16 cellular contexts compared by ENCODE assay signal in the genomic region with DNA sequence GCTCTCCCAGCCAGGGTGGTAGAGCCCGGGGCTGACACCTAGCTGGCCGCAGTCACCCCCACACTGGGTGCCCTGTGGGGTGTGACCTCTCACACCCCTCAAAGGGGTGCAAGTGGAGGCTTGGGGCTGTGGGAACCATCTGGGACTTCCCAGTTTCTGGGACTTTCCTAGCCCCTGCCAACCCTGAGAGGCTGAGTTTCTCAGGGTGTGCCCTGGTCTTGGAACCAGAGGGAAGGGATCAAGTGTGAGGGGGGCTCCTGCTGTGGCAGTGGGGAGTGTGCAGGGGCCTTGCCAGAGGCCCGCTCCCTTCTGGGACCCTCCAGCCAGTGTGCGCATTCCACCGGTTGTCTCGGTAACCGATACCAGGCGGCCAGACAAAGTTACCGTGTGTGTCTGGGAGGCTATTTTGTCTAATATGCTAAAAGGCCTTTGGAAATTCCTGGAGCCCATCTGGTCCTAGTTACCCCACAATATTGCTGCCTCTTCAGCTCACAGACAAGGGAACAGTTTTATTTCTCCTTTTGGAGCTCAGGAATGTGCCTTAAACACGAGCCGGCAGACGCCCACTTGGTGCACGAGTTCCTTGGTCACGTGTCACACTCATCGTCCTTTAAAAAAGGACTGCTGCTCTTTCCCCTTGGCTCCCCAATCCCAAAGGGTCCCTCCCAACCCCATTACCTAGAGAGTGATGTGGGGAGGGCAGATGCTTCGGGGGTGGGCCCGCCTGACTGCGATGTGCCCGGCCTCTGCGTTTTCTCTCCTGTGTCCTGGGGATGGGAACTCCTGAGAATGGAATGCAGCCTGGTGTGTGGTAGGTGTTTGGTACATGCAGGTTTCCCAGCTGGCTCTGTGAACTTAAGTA. TPM values are rescaled to one million over a fixed set of nuclear protein-coding genes. Genes with fewer than 3 reads are reported as not detected.
DNase-seq lines count a peak whose midpoint lies in the region; ATAC-seq, FAIRE-seq and TF ChIP-seq lines count a peak whose summit lies in the region.
"Had no signal": no experiment of that assay in that cellular context is flagged by ENCODE, and none has a peak within 500 bp of the region (broad histone marks: within the 10 kb centered on the region; RNA-seq: fewer than 3 reads in every experiment).

No MANE protein-coding gene starts in this region.

- no peaks in the 10 kb centered on the region for H3K79me2 ChIP-seq in HepG2 (ENCODE audit: insufficient read depth, low read length)

- TF ChIP-seq POLR2A in HepG2 (IDR thresholded peaks at IDR 0.05; ENCODE audit: insufficient read depth in 1 of 2, low read depth in 2 of 2, low read length in 2 of 2) (no peak), suprapubic skin (IDR thresholded peaks at IDR 0.05) (no peak)

- FAIRE-seq in HepG2 (lab: Jason Lieb, UNC), result no peak

- H3K27ac ChIP-seq in HepG2 (ENCODE audit: extremely low read length, insufficient read depth, low read length), result no peak overlapping the region
- peak overlapping the region; percentile 82 for H3K27ac ChIP-seq in suprapubic skin

- H4K20me1 ChIP-seq in HepG2 (ENCODE audit: insufficient read depth, low read length), result no peaks in the 10 kb centered on the region

- ATAC-seq in HepG2 (no peak), GM21367 (IDR thresholded peaks at IDR 0.05; ENCODE audit: unreplicated experiment) (no peak)
- no peak for ATAC-seq in activated T-helper 17 cell treated with anti-CD3 and anti-CD28 coated beads, Interleukin-2, amount 50 U/mL, for 72 hours (replicated peaks)
- ATAC-seq: left colon; stimulated activated naive CD8-positive, alpha-beta T cell treated with anti-CD3 and anti-CD28 coated beads, Interleukin-15, Interleukin-2, amounts not matched to agents 100 U/mL and 50 U/mL, for 24 hours had no signal

- no peak overlapping the region for H3K4me3 Mint-ChIP-seq in activated T-helper 17 cell treated with anti-CD3 and anti-CD28 coated beads, Interleukin-2, amount 50 U/mL, for 72 hours
- H3K4me3 Mint-ChIP-seq: brain had no signal

- no peak overlapping the region for H2AFZ ChIP-seq in HepG2 (ENCODE audit: low read length)

- TF ChIP-seq EP300 in HepG2 (IDR thresholded peaks at IDR 0.05; ENCODE audit: low read depth in 2 of 2, low read length in 2 of 2), result no peak
- no peak for TF ChIP-seq EP300 in HepG2 (CRISPR knock-in tag; IDR thresholded peaks at IDR 0.05; ENCODE audit: borderline replicate concordance)
- no peak for TF ChIP-seq EP300 in suprapubic skin (IDR thresholded peaks at IDR 0.05)

- CTCF ChIA-PET in HepG2 (lab: Yijun Ruan, JAX; ENCODE audit: low intra/inter-chr PET ratio, low total read pairs), result no interaction called here

- no peaks in the 10 kb centered on the region for H3K36me3 ChIP-seq in HepG2 (replicated peaks in 1 of 2; ENCODE audit: control insufficient read depth in 1 of 2, insufficient read depth in 2 of 2, low read length in 2 of 2)
- H3K36me3 ChIP-seq in suprapubic skin, result no peaks in the 10 kb centered on the region
- no peaks in the 10 kb centered on the region for H3K36me3 ChIP-seq in BE2C

- no peaks in the 10 kb centered on the region for H3K27me3 Mint-ChIP-seq in activated T-helper 17 cell treated with anti-CD3 and anti-CD28 coated beads, Interleukin-2, amount 50 U/mL, for 72 hours
- H3K27me3 Mint-ChIP-seq: brain had no signal

- no peak for TF ChIP-seq RAD21 in HepG2 (CRISPR knock-in tag; IDR thresholded peaks at IDR 0.05)

- H3K27me3 ChIP-seq in HepG2 (ENCODE audit: control insufficient read depth in 1 of 2, insufficient read depth in 2 of 2, low read length in 2 of 2), result peaks cover 12 to 75% of the 10 kb centered on the region in 2 experiments
- no peaks in the 10 kb centered on the region for H3K27me3 ChIP-seq in suprapubic skin
- no peaks in the 10 kb centered on the region for H3K27me3 ChIP-seq in BE2C

- intact Hi-C loops in HepG2 (cut with micrococcal nuclease; ENCODE audit: unreplicated experiment), result no loop called here

- no peak for TF ChIP-seq CTCF in HFF-Myc (IDR thresholded peaks at IDR 0.05; ENCODE audit: low read depth, low read length, missing control alignments)
- no peak for TF ChIP-seq CTCF in choroid plexus epithelial cell (conservative IDR thresholded peaks at IDR 0.05; ENCODE audit: low read depth, low read length)
- TF ChIP-seq CTCF in HepG2 (CRISPR knock-in tag; IDR thresholded peaks at IDR 0.05), result no peak
- no peak for TF ChIP-seq CTCF in suprapubic skin (IDR thresholded peaks at IDR 0.05)
- TF ChIP-seq CTCF in BE2C (IDR thresholded peaks at IDR 0.05; ENCODE audit: low read depth, low read length), result no peak

- peaks cover 10% of the 10 kb centered on the region for H3K4me1 ChIP-seq in HepG2 (ENCODE audit: insufficient read depth, low read length)
- H3K4me1 ChIP-seq in suprapubic skin, result peaks cover 52% of the 10 kb centered on the region
- H3K4me1 ChIP-seq in BE2C, result no peaks in the 10 kb centered on the region

- DNase-seq in HFF-Myc (ENCODE audit: extremely low read depth, low read depth), result peak; percentile 76
- peak; percentile 50 for DNase-seq in choroid plexus epithelial cell (ENCODE audit: low read depth)
- no peak for DNase-seq in HepG2 (ENCODE audit: low spot score)
- DNase-seq in suprapubic skin (ENCODE audit: low spot score in 2 of 2), result peak in 1 of 2 donors; percentile 83
- no peak for DNase-seq in BE2C
- DNase-seq in dermis blood vessel endothelial cell, result no peak
- DNase-seq: activated CD4-positive, CD25-positive, alpha-beta regulatory T cell; left colon; NCI-H1092; NCI-H526; occipital lobe; stimulated activated CD4-positive, alpha-beta T cell treated with anti-CD3 and anti-CD28 coated beads, Interleukin-2, amount 100 ng/mL, for 48 hours; stimulated activated naive CD8-positive, alpha-beta T cell treated with anti-CD3 and anti-CD28 coated beads, Interleukin-15, Interleukin-2, amounts not matched to agents 100 U/mL and 50 U/mL, for 24 hours had no signal

- no peak overlapping the region for H3K27ac Mint-ChIP-seq in activated T-helper 17 cell treated with anti-CD3 and anti-CD28 coated beads, Interleukin-2, amount 50 U/mL, for 72 hours

- H3K9me3 Mint-ChIP-seq in activated T-helper 17 cell treated with anti-CD3 and anti-CD28 coated beads, Interleukin-2, amount 50 U/mL, for 72 hours, result no peaks in the 10 kb centered on the region

- H3K9me3 ChIP-seq in HepG2 (ENCODE audit: low read length), result no peaks in the 10 kb centered on the region
- no peaks in the 10 kb centered on the region for H3K9me3 ChIP-seq in suprapubic skin
- H3K9me3 ChIP-seq in BE2C, result no peaks in the 10 kb centered on the region

- no peaks in the 10 kb centered on the region for H3K36me3 Mint-ChIP-seq in activated T-helper 17 cell treated with anti-CD3 and anti-CD28 coated beads, Interleukin-2, amount 50 U/mL, for 72 hours (ENCODE audit: low read depth)

- H3K9ac ChIP-seq in HepG2 (ENCODE audit: insufficient read depth, low read depth, low read length), result no peak overlapping the region

- no TSS peak for BruUV-seq in HepG2 (replicated peaks; lab: Mats Ljungman, UMichigan)

- no peaks in the 10 kb centered on the region for H3K4me1 Mint-ChIP-seq in activated T-helper 17 cell treated with anti-CD3 and anti-CD28 coated beads, Interleukin-2, amount 50 U/mL, for 72 hours

- H3K4me2 ChIP-seq in HepG2 (ENCODE audit: low read depth, low read length), result no peak overlapping the region

- H3K4me3 ChIP-seq in HFF-Myc (replicated peaks; ENCODE audit: low read depth, low read length) (no peak overlapping the region), choroid plexus epithelial cell (ENCODE audit: low read depth, low read length) (no peak overlapping the region), HepG2 (replicated peaks in 1 of 3; ENCODE audit: insufficient read depth in 1 of 3, low read depth in 2 of 3, low read length in 3 of 3) (no peak overlapping the region), suprapubic skin (no peak overlapping the region), BE2C (ENCODE audit: low read depth, low read length) (no peak overlapping the region)

- 42% methylated on average over 18 of the region's 20 CpGs for WGBS in HepG2 (ENCODE audit: low lambda C conversion rate)
- 56% methylated on average over 16 of the region's 20 CpGs for WGBS in suprapubic skin

- POLR2A ChIA-PET in HepG2 (lab: Yijun Ruan, JAX), result no interaction called here

- in situ Hi-C loops in HepG2 (cut with HindIII; ENCODE audit: extremely low pct_ligation_motif_present, low pct_unique_long_range_greater_than_20kb), result no loop called here

RNA-seq across cellular contexts. Expression of a gene that starts 33.2 kb away (rescaled TPM):
- total RNA-seq in HepG2 (2016; rRNA removed; fragmentation: Illumina TruSeq; extraction: Trizol) (10.5 and 13.7 TPM in 2 replicates), suprapubic skin (10 to 100 TPM; 16.7 to 28.3 (median 27.5) TPM), dermis blood vessel endothelial cell (8.8 and 10.5 TPM in 2 replicates)
- total RNA-seq in HepG2 (2016; cell fraction: cytosol; rRNA removed; fragmentation: Illumina TruSeq; extraction: Trizol; ENCODE audit: low read depth), result 4.0 and 4.5 TPM in 2 replicates
- 8.3 and 12.0 TPM in 2 replicates for total RNA-seq in HepG2 (2016; cell fraction: insoluble cytoplasmic fraction; rRNA removed; fragmentation: Illumina TruSeq; extraction: Trizol)
- total RNA-seq in HepG2 (2016; cell fraction: membrane; rRNA removed; fragmentation: Illumina TruSeq; extraction: Trizol), result 8.1 and 8.4 TPM in 2 replicates
- total RNA-seq in HepG2 (2016; cell fraction: nucleus; rRNA removed; fragmentation: Illumina TruSeq; extraction: Trizol), result 5.7 and 8.2 TPM in 2 replicates
- 33.1 and 49.7 TPM in 2 replicates for polyA plus RNA-seq in HepG2 (2011; rRNA removed)
- 45.0 and 52.1 TPM in 2 replicates for polyA plus RNA-seq in HepG2 (2011; cell fraction: cytosol; rRNA removed)
- polyA plus RNA-seq in HepG2 (2011; cell fraction: nucleus; rRNA removed), result 54.1 and 56.2 TPM in 2 replicates
- polyA plus RNA-seq in HepG2 (2012), result 51.6 and 55.6 TPM in 2 replicates
- polyA plus RNA-seq in HepG2 (2016; cell fraction: cytosol; fragmentation: Illumina TruSeq; extraction: Trizol; ENCODE audit: low read depth), result 4.4 and 6.3 TPM in 2 replicates
- polyA plus RNA-seq in HepG2 (2016; cell fraction: insoluble cytoplasmic fraction; fragmentation: Illumina TruSeq; extraction: Trizol; ENCODE audit: low read depth), result 9.3 and 10.5 TPM in 2 replicates
- polyA plus RNA-seq in HepG2 (2016; cell fraction: membrane; fragmentation: Illumina TruSeq; extraction: Trizol; ENCODE audit: low read depth), result 7.6 and 9.8 TPM in 2 replicates
- 10.6 and 11.8 TPM in 2 replicates for polyA plus RNA-seq in HepG2 (2016; cell fraction: nucleus; fragmentation: Illumina TruSeq; extraction: Trizol; ENCODE audit: insufficient read depth, low read depth)
- 4.8 and 66.6 TPM in 2 replicates for polyA minus RNA-seq in HepG2 (2011; rRNA and poly(A)+ RNA removed; ENCODE audit: low replicate concordance)
- 29.4 and 31.1 TPM in 2 replicates for polyA minus RNA-seq in HepG2 (2011; cell fraction: cytosol; rRNA and poly(A)+ RNA removed)
- polyA minus RNA-seq in HepG2 (2011; cell fraction: nucleus; rRNA and poly(A)+ RNA removed), result 21.3 and 22.1 TPM in 2 replicates
- 2.4 TPM for polyA plus RNA-seq in BE2C (2012; ENCODE audit: insufficient read depth, insufficient read length, low read depth)
- 1 to 10 TPM; 3.6 to 5.4 TPM for total RNA-seq in activated T-helper 17 cell treated with anti-CD3 and anti-CD28 coated beads, Interleukin-2, amount 50 U/mL, for 72 hours

RNA-seq across cellular contexts. Expression of a gene that starts 35.6 kb away (rescaled TPM):
- total RNA-seq in HepG2 (2016; rRNA removed; fragmentation: Illumina TruSeq; extraction: Trizol) (not detected in 2 replicates), suprapubic skin (10 to 100 TPM; 25.3 to 93.8 (median 47.6) TPM), dermis blood vessel endothelial cell (9.4 and 16.5 TPM in 2 replicates)
- total RNA-seq in HepG2 (2016; cell fraction: cytosol; rRNA removed; fragmentation: Illumina TruSeq; extraction: Trizol; ENCODE audit: low read depth), result not detected in 2 replicates
- not detected in 2 replicates for total RNA-seq in HepG2 (2016; cell fraction: insoluble cytoplasmic fraction; rRNA removed; fragmentation: Illumina TruSeq; extraction: Trizol)
- not detected in 2 replicates for total RNA-seq in HepG2 (2016; cell fraction: membrane; rRNA removed; fragmentation: Illumina TruSeq; extraction: Trizol)
- not detected in 2 replicates for total RNA-seq in HepG2 (2016; cell fraction: nucleus; rRNA removed; fragmentation: Illumina TruSeq; extraction: Trizol)
- polyA plus RNA-seq in HepG2 (2011; rRNA removed), result 0.04 TPM in 1 of 2 replicates, not detected in the other
- polyA plus RNA-seq in HepG2 (2011; cell fraction: cytosol; rRNA removed), result 0.04 TPM in 2 replicates
- 0.02 and 0.05 TPM in 2 replicates for polyA plus RNA-seq in HepG2 (2011; cell fraction: nucleus; rRNA removed)
- polyA plus RNA-seq in HepG2 (2012), result 0.05 and 0.08 TPM in 2 replicates
- not detected in 2 replicates for polyA plus RNA-seq in HepG2 (2016; cell fraction: cytosol; fragmentation: Illumina TruSeq; extraction: Trizol; ENCODE audit: low read depth)
- not detected in 2 replicates for polyA plus RNA-seq in HepG2 (2016; cell fraction: insoluble cytoplasmic fraction; fragmentation: Illumina TruSeq; extraction: Trizol; ENCODE audit: low read depth)
- polyA plus RNA-seq in HepG2 (2016; cell fraction: membrane; fragmentation: Illumina TruSeq; extraction: Trizol; ENCODE audit: low read depth), result not detected in 2 replicates
- not detected in 2 replicates for polyA plus RNA-seq in HepG2 (2016; cell fraction: nucleus; fragmentation: Illumina TruSeq; extraction: Trizol; ENCODE audit: insufficient read depth, low read depth)
- polyA minus RNA-seq in HepG2 (2011; rRNA and poly(A)+ RNA removed; ENCODE audit: low replicate concordance), result 0.06 and 0.12 TPM in 2 replicates
- polyA minus RNA-seq in HepG2 (2011; cell fraction: cytosol; rRNA and poly(A)+ RNA removed), result not detected in 2 replicates
- polyA minus RNA-seq in HepG2 (2011; cell fraction: nucleus; rRNA and poly(A)+ RNA removed), result 0.37 TPM in 1 of 2 replicates, not detected in the other
- not detected for polyA plus RNA-seq in BE2C (2012; ENCODE audit: insufficient read depth, insufficient read length, low read depth)
- total RNA-seq in activated T-helper 17 cell treated with anti-CD3 and anti-CD28 coated beads, Interleukin-2, amount 50 U/mL, for 72 hours, result under 1 TPM in 1 of 2 donors, not detected in 1; 0.19 TPM

Comparison
In these comparisons a context has a peak if more than half of its experiments do, and no peak if none do; other contexts are left out.
1. DNase-seq: peak in HFF-Myc (single experiment) and choroid plexus epithelial cell (single experiment); none in HepG2 (single experiment), BE2C (single experiment) and dermis blood vessel endothelial cell (single experiment).